In genomic region chr12:26861690-26862089, GRCh38 we compare ENCODE assay signal across 35 cellular contexts. TPM values are rescaled to one million over a fixed set of nuclear protein-coding genes. Genes with fewer than 3 reads are reported as not detected.
DNase-seq lines count a peak whose midpoint lies in the region; ATAC-seq, FAIRE-seq and TF ChIP-seq lines count a peak whose summit lies in the region.
"Had no signal": no experiment of that assay in that cellular context is flagged by ENCODE, and none has a peak within 500 bp of the region (broad histone marks: within the 10 kb centered on the region; RNA-seq: fewer than 3 reads in every experiment).

No MANE protein-coding gene starts in this region.

- H3K27ac Mint-ChIP-seq in activated naive CD4-positive, alpha-beta T cell treated with anti-CD3 and anti-CD28 coated beads, Interleukin-2, amount 50 U/mL, for 24 hours = peak overlapping the region; percentile 30
- H3K27ac Mint-ChIP-seq in activated naive CD4-positive, alpha-beta T cell treated with anti-CD3 and anti-CD28 coated beads, Interleukin-2, amount 50 U/mL, for 72 hours = no peak overlapping the region
- H3K27ac Mint-ChIP-seq: B cell; CD14-positive monocyte; CD4-positive, alpha-beta memory T cell; CD4-positive, alpha-beta T cell; CD4-positive, CD25-positive, alpha-beta regulatory T cell; CD8-positive, alpha-beta memory T cell; CD8-positive, alpha-beta T cell had no signal

- H3K36me3 ChIP-seq in HEK293 (ENCODE audit: control insufficient read depth in 2 of 2, insufficient read depth in 1 of 2, low read length in 2 of 2) (no peaks in the 10 kb centered on the region), GM12878 (ENCODE audit: control insufficient read depth in 2 of 2, insufficient read depth in 2 of 2, low read length in 1 of 2) (no peaks in the 10 kb centered on the region), OCI-LY7 (ENCODE audit: insufficient read depth, low read length) (no peaks in the 10 kb centered on the region)
- H3K36me3 ChIP-seq: BE2C; BLaER1; BLaER1 treated with 17β-estradiol and CSF1 and Interleukin-3, amounts not matched to agents 10 nM and 100 nM had no signal

- BruUV-seq in GM12878 (replicated peaks; lab: Mats Ljungman, UMichigan) = no TSS peak
- no TSS peak for BruUV-seq in OCI-LY7 (replicated peaks; lab: Mats Ljungman, UMichigan)

- H3K9ac ChIP-seq in GM12878 (ENCODE audit: control insufficient read depth, insufficient read depth, low read length) = no peak overlapping the region
- H3K9ac ChIP-seq: BLaER1; BLaER1 treated with 17β-estradiol and CSF1 and Interleukin-3, amounts not matched to agents 10 nM and 100 nM had no signal

- H3K4me1 ChIP-seq in HEK293 (ENCODE audit: control insufficient read depth, insufficient read depth, low read length) (peaks cover 11% of the 10 kb centered on the region), GM12878 (ENCODE audit: control insufficient read depth, insufficient read depth, low read length) (no peaks in the 10 kb centered on the region), foreskin keratinocyte (no peaks in the 10 kb centered on the region), OCI-LY7 (ENCODE audit: insufficient read depth, low read length, poor library complexity, severe bottlenecking) (no peaks in the 10 kb centered on the region)
- H3K4me1 ChIP-seq: A549, BE2C had no signal

- H3K9me3 Mint-ChIP-seq in activated naive CD4-positive, alpha-beta T cell treated with anti-CD3 and anti-CD28 coated beads, Interleukin-2, amount 50 U/mL, for 24 hours = no peaks in the 10 kb centered on the region
- H3K9me3 Mint-ChIP-seq in activated naive CD4-positive, alpha-beta T cell treated with anti-CD3 and anti-CD28 coated beads, Interleukin-2, amount 50 U/mL, for 72 hours = no peaks in the 10 kb centered on the region
- H3K9me3 Mint-ChIP-seq: CD4-positive, alpha-beta memory T cell; CD4-positive, alpha-beta T cell; CD4-positive, CD25-positive, alpha-beta regulatory T cell; CD8-positive, alpha-beta memory T cell; CD8-positive, alpha-beta T cell had no signal

- no peak for TF ChIP-seq POLR2A in GM12878 (IDR thresholded peaks at IDR 0.05; ENCODE audit: low read depth, low read length)

- H3K36me3 Mint-ChIP-seq in activated naive CD4-positive, alpha-beta T cell treated with anti-CD3 and anti-CD28 coated beads, Interleukin-2, amount 50 U/mL, for 24 hours = no peaks in the 10 kb centered on the region
- H3K36me3 Mint-ChIP-seq in activated naive CD4-positive, alpha-beta T cell treated with anti-CD3 and anti-CD28 coated beads, Interleukin-2, amount 50 U/mL, for 72 hours = no peaks in the 10 kb centered on the region
- H3K36me3 Mint-ChIP-seq: CD14-positive monocyte; CD4-positive, alpha-beta memory T cell; CD4-positive, CD25-positive, alpha-beta regulatory T cell; CD8-positive, alpha-beta memory T cell; CD8-positive, alpha-beta T cell had no signal

- TF ChIP-seq CTCF in HEK293 (tag by site-specific recombination; IDR thresholded peaks at IDR 0.05) (no peak), GM12878 (IDR thresholded peaks at IDR 0.05 in 2 of 3, conservative IDR thresholded peaks at IDR 0.05 in 1 of 3; ENCODE audit: control insufficient read depth in 2 of 3, extremely low read depth in 1 of 3, insufficient read depth in 1 of 3, low read depth in 3 of 3, low read length in 3 of 3) (no peak), foreskin keratinocyte (conservative IDR thresholded peaks at IDR 0.05) (no peak), OCI-LY7 (conservative IDR thresholded peaks at IDR 0.05; ENCODE audit: low read length) (no peak)

- H3K27ac ChIP-seq in HEK293 (ENCODE audit: extremely low read depth, low read depth, low read length) (no peak overlapping the region), GM12878 (ENCODE audit: control insufficient read depth, insufficient read depth) (no peak overlapping the region), foreskin keratinocyte (no peak overlapping the region), OCI-LY7 (ENCODE audit: low read depth, low read length, poor library complexity, severe bottlenecking) (no peak overlapping the region)
- H3K27ac ChIP-seq: 22Rv1; A549; BLaER1; BLaER1 treated with 17β-estradiol and CSF1 and Interleukin-3, amounts not matched to agents 10 nM and 100 nM; C4-2B had no signal

- CTCF ChIA-PET in HEK293 (lab: Yijun Ruan, JAX) = no interaction called here
- CTCF ChIA-PET in GM12878 (lab: Yijun Ruan, JAX) = no interaction called here
- CTCF ChIA-PET in OCI-LY7 (lab: Charles Lee; ENCODE audit: unreplicated experiment) = no interaction called here

- no peak for FAIRE-seq in GM12878 (lab: Jason Lieb, UNC)
- FAIRE-seq: A204.1, A549, D721Med had no signal

- RAD21 ChIA-PET in GM12878 (lab: Charles Lee; ENCODE audit: unreplicated experiment) = no interaction called here

- no peaks in the 10 kb centered on the region for H3K9me3 ChIP-seq in HEK293 (ENCODE audit: control insufficient read depth, insufficient read depth, low read depth, low read length)
- no peaks in the 10 kb centered on the region for H3K9me3 ChIP-seq in GM12878 (replicated peaks; ENCODE audit: control insufficient read depth, insufficient read depth, low read length)
- no peaks in the 10 kb centered on the region; the same call in 1 of the 2 replicates for H3K9me3 ChIP-seq in OCI-LY7 (ENCODE audit: low read length)
- H3K9me3 ChIP-seq: A549, BE2C, Caco-2 had no signal

- no peaks in the 10 kb centered on the region for H3K27me3 ChIP-seq in GM12878 (replicated peaks in 1 of 2; ENCODE audit: control insufficient read depth in 2 of 2, insufficient read depth in 2 of 2, low read length in 1 of 2)
- H3K27me3 ChIP-seq in foreskin keratinocyte = no peaks in the 10 kb centered on the region
- H3K27me3 ChIP-seq: BE2C; BLaER1; BLaER1 treated with 17β-estradiol and CSF1 and Interleukin-3, amounts not matched to agents 10 nM and 100 nM had no signal

- in situ Hi-C loops in GM12878 (cut with MboI) = no loop called here

- intact Hi-C loops in GM12878 (cut with micrococcal nuclease; ENCODE audit: unreplicated experiment) = no loop called here
- intact Hi-C loops in OCI-LY7 (cut with micrococcal nuclease; ENCODE audit: unreplicated experiment) = no loop called here

- no peak overlapping the region for H2AFZ ChIP-seq in GM12878 (ENCODE audit: control insufficient read depth, low read depth, low read length)
- no peak overlapping the region for H2AFZ ChIP-seq in OCI-LY7 (ENCODE audit: low read length)

- SMC1A ChIA-PET in GM12878 (lab: Charles Lee; ENCODE audit: uncharacterized antibody, unreplicated experiment) = interaction anchor here (7.8 kb wide), 1 partner anchor 17 kb away, joined by 98 read pairs; no protein-coding TSS in a partner anchor

- H3K4me2 ChIP-seq in GM12878 (ENCODE audit: control insufficient read depth, insufficient read depth) = no peak overlapping the region
- H3K4me2 ChIP-seq in OCI-LY7 (ENCODE audit: low read length) = no peak overlapping the region
- H3K4me2 ChIP-seq: A549; BLaER1; BLaER1 treated with 17β-estradiol and CSF1 and Interleukin-3, amounts not matched to agents 10 nM and 100 nM had no signal

- TF ChIP-seq EP300 in GM12878 (IDR thresholded peaks at IDR 0.05; ENCODE audit: borderline replicate concordance in 1 of 2, control insufficient read depth in 1 of 2, low read depth in 2 of 2, low read length in 2 of 2) = no peak

- 100% methylated on average over 1 of the region's 1 CpG for WGBS in GM12878 (ENCODE audit: insufficient coverage, insufficient replicate concordance, low lambda C conversion rate, missing lambda C conversion rate)

- H3K79me2 ChIP-seq in GM12878 (ENCODE audit: control insufficient read depth, insufficient read depth, low read length) = no peaks in the 10 kb centered on the region
- no peaks in the 10 kb centered on the region for H3K79me2 ChIP-seq in OCI-LY7 (ENCODE audit: insufficient read depth, low read depth, low read length)

- no peak for DNase-seq in activated naive CD4-positive, alpha-beta T cell treated with anti-CD3 and anti-CD28 coated beads, Interleukin-2, amount 50 U/mL, for 72 hours (ENCODE audit: low spot score in 2 of 2)
- DNase-seq in GM12878 (ENCODE audit: low read depth, low spot score) (no peak), foreskin keratinocyte (no peak), OCI-LY7 (ENCODE audit: low spot score) (no peak)
- DNase-seq: 8988T; ACHN; AML-193; BE2C; C1 segment of cervical spinal cord; Caco-2; Calu3; CD4-positive, alpha-beta memory T cell; CD4-positive, alpha-beta T cell; CD4-positive, CD25-positive, alpha-beta regulatory T cell; CD8-positive, alpha-beta memory T cell; CD8-positive, alpha-beta T cell; COR-L47; DMS 273 treated with DMSO at 0.1 percent for 48 hours; DMS153; DMS53; DMS79; DMS79 treated with DMSO at 0.1 percent for 48 hours; DND-41; EL had no signal

- H3K27me3 Mint-ChIP-seq in activated naive CD4-positive, alpha-beta T cell treated with anti-CD3 and anti-CD28 coated beads, Interleukin-2, amount 50 U/mL, for 24 hours = peaks cover 4% of the 10 kb centered on the region
- H3K27me3 Mint-ChIP-seq: B cell; CD4-positive, alpha-beta T cell had no signal

- H3K4me3 Mint-ChIP-seq in activated naive CD4-positive, alpha-beta T cell treated with anti-CD3 and anti-CD28 coated beads, Interleukin-2, amount 50 U/mL, for 24 hours = no peak overlapping the region
- H3K4me3 Mint-ChIP-seq: B cell; CD14-positive monocyte; CD4-positive, alpha-beta memory T cell; CD4-positive, alpha-beta T cell; CD4-positive, CD25-positive, alpha-beta regulatory T cell; CD8-positive, alpha-beta memory T cell; CD8-positive, alpha-beta T cell had no signal

- no peak for ATAC-seq in activated naive CD4-positive, alpha-beta T cell treated with anti-CD3 and anti-CD28 coated beads, Interleukin-2, amount 50 U/mL, for 72 hours
- ATAC-seq in GM12878 (no peak), foreskin keratinocyte (no peak)
- ATAC-seq: A549; CD8-positive, alpha-beta T cell had no signal

- H3K9me2 ChIP-seq in OCI-LY7 (ENCODE audit: insufficient read depth, low read length) = no peaks in the 10 kb centered on the region

- no peaks in the 10 kb centered on the region for H3K4me1 Mint-ChIP-seq in activated naive CD4-positive, alpha-beta T cell treated with anti-CD3 and anti-CD28 coated beads, Interleukin-2, amount 50 U/mL, for 24 hours
- H3K4me1 Mint-ChIP-seq: B cell; CD4-positive, alpha-beta memory T cell had no signal

- POLR2A ChIA-PET in HEK293 (lab: Yijun Ruan, JAX) = no interaction called here
- POLR2A ChIA-PET in GM12878 (lab: Charles Lee) = interaction anchor here (0.6 kb wide), 1 partner anchor 148 kb away, joined by 3 read pairs; no protein-coding TSS in a partner anchor
- POLR2A ChIA-PET in OCI-LY7 (lab: Charles Lee) = no interaction called here

- no peak for TF ChIP-seq RAD21 in GM12878 (IDR thresholded peaks at IDR 0.05; ENCODE audit: insufficient read depth, low read depth, low read length)

- H3K4me3 ChIP-seq in HEK293 (ENCODE audit: low read depth, low read length) (no peak overlapping the region), GM12878 (no peak overlapping the region), OCI-LY7 (ENCODE audit: low read depth, low read length, poor library complexity, severe bottlenecking) (no peak overlapping the region)
- H3K4me3 ChIP-seq: A549; BLaER1; BLaER1 treated with 17β-estradiol and CSF1 and Interleukin-3, amounts not matched to agents 10 nM and 100 nM had no signal

- H4K20me1 ChIP-seq in GM12878 (ENCODE audit: control insufficient read depth, insufficient read depth) (no peaks in the 10 kb centered on the region), OCI-LY7 (ENCODE audit: insufficient read depth, low read length) (no peaks in the 10 kb centered on the region)
- H4K20me1 ChIP-seq: BLaER1; BLaER1 treated with 17β-estradiol and CSF1 and Interleukin-3, amounts not matched to agents 10 nM and 100 nM had no signal

RNA-seq across cellular contexts. Expression of gene ITPR2, which starts 28.7 kb away (rescaled TPM):
- 10 to 100 TPM; 44.6 to 46.1 TPM for total RNA-seq in activated naive CD4-positive, alpha-beta T cell treated with anti-CD3 and anti-CD28 coated beads, Interleukin-2, amount 50 U/mL, for 72 hours
- 388 and 403 TPM in 2 replicates for total RNA-seq in GM12878 (2013; cell fraction: nucleolus; rRNA removed)
- total RNA-seq in GM12878 (2014; rRNA removed) (61.6 and 62.7 TPM in 2 replicates), GM12878 (2014; rRNA removed; fragmentation: Illumina TruSeq; extraction: Trizol) (67.0 and 73.4 TPM in 2 replicates), GM12878 (2021) (72.6 and 76.2 TPM in 2 replicates), foreskin keratinocyte (9.1 and 10.5 TPM in 2 replicates), OCI-LY7 (2022) (44.7 and 56.6 TPM in 2 replicates)
- polyA plus RNA-seq in GM12878 (2011; ENCODE audit: low read depth) = 18.8 TPM
- polyA plus RNA-seq in GM12878 (2011; rRNA removed) (63.8 and 94.8 TPM in 2 replicates), GM12878 (2014; fragmentation: Illumina TruSeq; extraction: Trizol) (38.8 and 46.4 TPM in 2 replicates), GM12878 (2014; fragmentation: Nextera tagmentation; extraction: Ambion mirVana) (10 to 100 TPM in 1 of 2 experiments, 1 to 10 TPM in 1; 7.5 to 10.9 TPM), GM12878 (2014; rRNA removed) (22.9 and 24.5 TPM in 2 replicates), GM12878 (2016; fragmentation: Nextera tagmentation; extraction: Ambion mirVana) (10 to 100 TPM; 44.0 to 50.2 TPM), foreskin keratinocyte (0.77 and 0.98 TPM in 2 replicates)
- 28.7 and 34.5 TPM in 2 replicates for polyA plus RNA-seq in GM12878 (2011; cell fraction: cytosol; rRNA removed)
- polyA plus RNA-seq in GM12878 (2011; cell fraction: nucleus; rRNA removed) = 76.6 and 81.8 TPM in 2 replicates
- 22.6 and 25.3 TPM in 2 replicates for polyA plus RNA-seq in GM12878 (2012)
- 414 and 473 TPM in 2 replicates for polyA minus RNA-seq in GM12878 (2011; rRNA and poly(A)+ RNA removed)
- polyA minus RNA-seq in GM12878 (2011; cell fraction: cytosol; rRNA and poly(A)+ RNA removed) = 61.3 and 85.0 TPM in 2 replicates
- 370 and 490 TPM in 2 replicates for polyA minus RNA-seq in GM12878 (2011; cell fraction: nucleus; rRNA and poly(A)+ RNA removed)
- total RNA-seq in OCI-LY7 (2014; rRNA removed; shearing (Covaris generic)) = 25.6 and 33.7 TPM in 2 replicates
